In the genomic region with DNA sequence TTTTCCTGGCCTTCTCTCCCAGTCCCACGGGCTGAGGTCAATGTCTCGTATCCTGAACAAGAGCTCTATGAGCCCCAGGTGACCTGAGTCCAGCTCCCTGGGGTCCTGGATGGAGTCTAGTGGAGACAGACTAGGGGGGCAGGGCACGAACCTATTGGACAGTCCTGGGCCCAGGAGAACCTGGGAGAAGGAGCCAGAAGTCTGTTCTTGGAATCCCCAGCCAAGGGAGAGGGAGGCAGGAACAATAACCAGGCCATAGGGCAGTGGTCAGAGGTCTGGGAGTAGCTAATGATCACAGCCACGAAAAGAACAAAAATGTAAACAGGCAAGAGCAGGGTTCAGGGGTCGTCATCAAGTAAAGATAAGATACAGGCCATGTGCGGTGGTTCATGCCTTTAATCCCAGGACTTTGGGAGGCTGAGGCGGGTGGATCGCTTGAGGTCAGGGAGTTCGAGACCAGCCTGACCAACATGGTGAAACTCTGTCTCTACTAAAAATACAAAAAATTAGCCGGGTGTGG, we compare ENCODE assay signal across 26 cellular contexts.
"Had no signal": no experiment of that assay in that cellular context is flagged by ENCODE, and none has a peak within 500 bp of the region (broad histone marks: within the 10 kb centered on the region; RNA-seq: fewer than 3 reads in every experiment).

No MANE protein-coding gene starts in this region.

- H3K36me3 ChIP-seq: adrenal gland, ascending aorta, heart right ventricle, left lung, stomach, suprapubic skin, tibial artery had no signal

- H3K27ac ChIP-seq: adrenal gland, ascending aorta, foreskin keratinocyte, heart right ventricle, left lung, stomach, suprapubic skin, tibial artery had no signal

- H3K4me3 ChIP-seq: adrenal gland, ascending aorta, heart right ventricle, left lung, smooth muscle cell, stomach, suprapubic skin, tibial artery had no signal

- H3K4me1 ChIP-seq: adrenal gland, ascending aorta, foreskin keratinocyte, left lung, stomach, suprapubic skin, tibial artery had no signal

- ATAC-seq: activated CD4-positive, alpha-beta T cell treated with anti-CD3 and anti-CD28 coated beads for 36 hours; activated T-cell treated with anti-CD3 and anti-CD28 coated beads, Interleukin-2, amount 50 U/mL, for 72 hours; esophagus mucosa; foreskin keratinocyte; left lung; naive thymus-derived CD4-positive, alpha-beta T cell; stimulated activated memory B cell treated with anti-CD40 and anti-IgM and Interleukin-4, amounts not matched to agents 10 μg/mL and 1 μg/mL and 100 μg/mL, for 72 hours had no signal

- DNase-seq: activated CD4-positive, alpha-beta T cell treated with anti-CD3 and anti-CD28 coated beads for 36 hours; activated CD4-positive, CD25-positive, alpha-beta regulatory T cell; activated effector memory CD4-positive, alpha-beta T cell treated with Interleukin-2 at 50 U/mL for 16 hours; activated naive CD4-positive, alpha-beta T cell treated with Interleukin-2 at 50 U/mL for 16 hours; activated T-cell treated with anti-CD3 and anti-CD28 coated beads for 4 hours; activated T-cell treated with anti-CD3 and anti-CD28 coated beads, Interleukin-2, amount 50 U/mL, for 72 hours; adrenal gland; foreskin keratinocyte; heart right ventricle; kidney glomerular epithelial cell; left lung; naive thymus-derived CD4-positive, alpha-beta T cell; retina; stimulated activated CD4-positive, alpha-beta T cell treated with anti-CD3 and anti-CD28 coated beads, Interleukin-1b, Interleukin-23, amount 100 ng/mL, for 48 hours; stimulated activated CD4-positive, alpha-beta T cell treated with anti-CD3 and anti-CD28 coated beads, Interleukin-4, amount 100 ng/mL, for 4 hours; stimulated activated CD8-positive, alpha-beta memory T cell treated with anti-CD3 and anti-CD28 coated beads, Interleukin-4, amount 100 ng/mL, for 48 hours; stomach; tibial artery had no signal

- H3K36me3 Mint-ChIP-seq: activated naive CD8-positive, alpha-beta T cell; brain; mesothelial cell of epicardium; naive thymus-derived CD4-positive, alpha-beta T cell; stimulated activated memory B cell treated with anti-CD40 and anti-IgM and Interleukin-4, amounts not matched to agents 10 μg/mL and 1 μg/mL and 100 μg/mL, for 72 hours had no signal

- H3K27me3 ChIP-seq: adrenal gland, ascending aorta, foreskin keratinocyte, heart right ventricle, left lung, stomach, suprapubic skin, tibial artery had no signal

- H3K27me3 Mint-ChIP-seq: activated CD4-positive, alpha-beta T cell treated with anti-CD3 and anti-CD28 coated beads for 36 hours; activated naive CD8-positive, alpha-beta T cell; stimulated activated memory B cell treated with anti-CD40 and anti-IgM and Interleukin-4, amounts not matched to agents 10 μg/mL and 1 μg/mL and 100 μg/mL, for 72 hours had no signal

- H3K9me3 ChIP-seq: adrenal gland, ascending aorta, heart right ventricle, left lung, stomach, suprapubic skin, tibial artery had no signal

- H3K4me2 ChIP-seq: smooth muscle cell had no signal

- H3K27ac Mint-ChIP-seq: activated CD4-positive, alpha-beta T cell treated with anti-CD3 and anti-CD28 coated beads for 36 hours; activated naive CD8-positive, alpha-beta T cell; activated T-cell treated with anti-CD3 and anti-CD28 coated beads, Interleukin-2, amount 50 U/mL, for 72 hours; brain; mesothelial cell of epicardium; naive thymus-derived CD4-positive, alpha-beta T cell; stimulated activated memory B cell treated with anti-CD40 and anti-IgM and Interleukin-4, amounts not matched to agents 10 μg/mL and 1 μg/mL and 100 μg/mL, for 72 hours had no signal

- H3K4me3 Mint-ChIP-seq: activated CD4-positive, alpha-beta T cell treated with anti-CD3 and anti-CD28 coated beads for 36 hours; activated naive CD8-positive, alpha-beta T cell; activated T-cell treated with anti-CD3 and anti-CD28 coated beads, Interleukin-2, amount 50 U/mL, for 72 hours; brain; mesothelial cell of epicardium; naive thymus-derived CD4-positive, alpha-beta T cell; stimulated activated memory B cell treated with anti-CD40 and anti-IgM and Interleukin-4, amounts not matched to agents 10 μg/mL and 1 μg/mL and 100 μg/mL, for 72 hours had no signal

- H3K4me1 Mint-ChIP-seq: activated CD4-positive, alpha-beta T cell treated with anti-CD3 and anti-CD28 coated beads for 36 hours; brain; mesothelial cell of epicardium had no signal

- H3K9me3 Mint-ChIP-seq: activated T-cell treated with anti-CD3 and anti-CD28 coated beads, Interleukin-2, amount 50 U/mL, for 72 hours; mesothelial cell of epicardium; stimulated activated memory B cell treated with anti-CD40 and anti-IgM and Interleukin-4, amounts not matched to agents 10 μg/mL and 1 μg/mL and 100 μg/mL, for 72 hours had no signal
